In the genomic region with DNA sequence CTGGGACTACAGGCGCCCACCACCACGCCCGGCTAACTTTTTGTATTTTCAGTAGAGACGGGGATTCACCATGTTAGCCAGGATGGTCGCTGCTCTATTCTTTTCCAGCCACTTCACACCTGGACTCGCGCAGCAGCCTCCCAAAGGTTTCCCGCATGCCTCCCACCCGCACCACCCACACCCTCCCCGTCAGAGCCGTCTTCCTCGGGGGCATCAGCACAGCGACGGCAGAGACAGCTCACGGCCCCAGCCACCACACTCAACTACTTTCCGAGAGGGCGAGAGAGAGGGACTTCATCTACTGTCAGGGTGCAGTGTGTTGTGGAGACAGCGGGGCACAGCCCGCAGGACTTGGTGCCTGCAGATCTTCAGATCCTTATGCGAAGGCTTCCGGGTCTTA, we compare ENCODE assay signal across 1 cellular context.
TF ChIP-seq lines count a peak whose summit lies in the region.

No MANE protein-coding gene starts in this region.

TF ChIP-seq in GM23338, 12 proteins besides CTCF, POLR2A, EP300 and RAD21 (continued from another document):
- TF ChIP-seq, protein P1, sequence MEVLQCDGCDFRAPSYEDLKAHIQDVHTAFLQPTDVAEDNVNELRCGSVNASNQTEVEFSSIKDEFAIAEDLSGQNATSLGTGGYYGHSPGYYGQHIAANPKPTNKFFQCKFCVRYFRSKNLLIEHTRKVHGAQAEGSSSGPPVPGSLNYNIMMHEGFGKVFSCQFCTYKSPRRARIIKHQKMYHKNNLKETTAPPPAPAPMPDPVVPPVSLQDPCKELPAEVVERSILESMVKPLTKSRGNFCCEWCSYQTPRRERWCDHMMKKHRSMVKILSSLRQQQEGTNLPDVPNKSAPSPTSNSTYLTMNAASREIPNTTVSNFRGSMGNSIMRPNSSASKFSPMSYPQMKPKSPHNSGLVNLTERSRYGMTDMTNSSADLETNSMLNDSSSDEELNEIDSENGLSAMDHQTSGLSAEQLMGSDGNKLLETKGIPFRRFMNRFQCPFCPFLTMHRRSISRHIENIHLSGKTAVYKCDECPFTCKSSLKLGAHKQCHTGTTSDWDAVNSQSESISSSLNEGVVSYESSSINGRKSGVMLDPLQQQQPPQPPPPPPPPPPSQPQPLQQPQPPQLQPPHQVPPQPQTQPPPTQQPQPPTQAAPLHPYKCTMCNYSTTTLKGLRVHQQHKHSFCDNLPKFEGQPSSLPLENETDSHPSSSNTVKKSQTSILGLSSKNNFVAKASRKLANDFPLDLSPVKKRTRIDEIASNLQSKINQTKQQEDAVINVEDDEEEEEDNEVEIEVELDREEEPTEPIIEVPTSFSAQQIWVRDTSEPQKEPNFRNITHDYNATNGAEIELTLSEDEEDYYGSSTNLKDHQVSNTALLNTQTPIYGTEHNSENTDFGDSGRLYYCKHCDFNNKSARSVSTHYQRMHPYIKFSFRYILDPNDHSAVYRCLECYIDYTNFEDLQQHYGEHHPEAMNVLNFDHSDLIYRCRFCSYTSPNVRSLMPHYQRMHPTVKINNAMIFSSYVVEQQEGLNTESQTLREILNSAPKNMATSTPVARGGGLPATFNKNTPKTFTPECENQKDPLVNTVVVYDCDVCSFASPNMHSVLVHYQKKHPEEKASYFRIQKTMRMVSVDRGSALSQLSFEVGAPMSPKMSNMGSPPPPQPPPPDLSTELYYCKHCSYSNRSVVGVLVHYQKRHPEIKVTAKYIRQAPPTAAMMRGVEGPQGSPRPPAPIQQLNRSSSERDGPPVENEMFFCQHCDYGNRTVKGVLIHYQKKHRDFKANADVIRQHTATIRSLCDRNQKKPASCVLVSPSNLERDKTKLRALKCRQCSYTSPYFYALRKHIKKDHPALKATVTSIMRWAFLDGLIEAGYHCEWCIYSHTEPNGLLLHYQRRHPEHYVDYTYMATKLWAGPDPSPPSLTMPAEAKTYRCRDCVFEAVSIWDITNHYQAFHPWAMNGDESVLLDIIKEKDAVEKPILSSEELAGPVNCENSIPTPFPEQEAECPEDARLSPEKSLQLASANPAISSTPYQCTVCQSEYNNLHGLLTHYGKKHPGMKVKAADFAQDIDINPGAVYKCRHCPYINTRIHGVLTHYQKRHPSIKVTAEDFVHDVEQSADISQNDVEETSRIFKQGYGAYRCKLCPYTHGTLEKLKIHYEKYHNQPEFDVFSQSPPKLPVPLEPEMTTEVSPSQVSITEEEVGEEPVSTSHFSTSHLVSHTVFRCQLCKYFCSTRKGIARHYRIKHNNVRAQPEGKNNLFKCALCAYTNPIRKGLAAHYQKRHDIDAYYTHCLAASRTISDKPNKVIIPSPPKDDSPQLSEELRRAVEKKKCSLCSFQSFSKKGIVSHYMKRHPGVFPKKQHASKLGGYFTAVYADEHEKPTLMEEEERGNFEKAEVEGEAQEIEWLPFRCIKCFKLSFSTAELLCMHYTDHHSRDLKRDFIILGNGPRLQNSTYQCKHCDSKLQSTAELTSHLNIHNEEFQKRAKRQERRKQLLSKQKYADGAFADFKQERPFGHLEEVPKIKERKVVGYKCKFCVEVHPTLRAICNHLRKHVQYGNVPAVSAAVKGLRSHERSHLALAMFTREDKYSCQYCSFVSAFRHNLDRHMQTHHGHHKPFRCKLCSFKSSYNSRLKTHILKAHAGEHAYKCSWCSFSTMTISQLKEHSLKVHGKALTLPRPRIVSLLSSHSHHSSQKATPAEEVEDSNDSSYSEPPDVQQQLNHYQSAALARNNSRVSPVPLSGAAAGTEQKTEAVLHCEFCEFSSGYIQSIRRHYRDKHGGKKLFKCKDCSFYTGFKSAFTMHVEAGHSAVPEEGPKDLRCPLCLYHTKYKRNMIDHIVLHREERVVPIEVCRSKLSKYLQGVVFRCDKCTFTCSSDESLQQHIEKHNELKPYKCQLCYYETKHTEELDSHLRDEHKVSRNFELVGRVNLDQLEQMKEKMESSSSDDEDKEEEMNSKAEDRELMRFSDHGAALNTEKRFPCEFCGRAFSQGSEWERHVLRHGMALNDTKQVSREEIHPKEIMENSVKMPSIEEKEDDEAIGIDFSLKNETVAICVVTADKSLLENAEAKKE (CRISPR knock-in tag; IDR thresholded peaks at IDR 0.05): no peak
- TF ChIP-seq ZNF114 (CRISPR knock-in tag; IDR thresholded peaks at IDR 0.05) (no peak), STAT1 (IDR thresholded peaks at IDR 0.05; ENCODE audit: unreplicated experiment) (no peak), EZH2phosphoT487 (IDR thresholded peaks at IDR 0.05; ENCODE audit: unreplicated experiment) (no peak), CREB1 (CRISPR knock-in tag; IDR thresholded peaks at IDR 0.05; ENCODE audit: low read depth) (no peak), POLR2AphosphoS5 (IDR thresholded peaks at IDR 0.05; ENCODE audit: low read depth) (no peak), EZH2 (IDR thresholded peaks at IDR 0.05; ENCODE audit: low read depth, unreplicated experiment) (no peak), JUNB (IDR thresholded peaks at IDR 0.05; ENCODE audit: unreplicated experiment) (no peak), ETS1 (IDR thresholded peaks at IDR 0.05) (no peak), NANOG (IDR thresholded peaks at IDR 0.05; ENCODE audit: borderline replicate concordance) (no peak), REST (IDR thresholded peaks at IDR 0.05; ENCODE audit: unreplicated experiment) (no peak)
